1 cellular context compared by ENCODE assay signal in the genomic region with DNA sequence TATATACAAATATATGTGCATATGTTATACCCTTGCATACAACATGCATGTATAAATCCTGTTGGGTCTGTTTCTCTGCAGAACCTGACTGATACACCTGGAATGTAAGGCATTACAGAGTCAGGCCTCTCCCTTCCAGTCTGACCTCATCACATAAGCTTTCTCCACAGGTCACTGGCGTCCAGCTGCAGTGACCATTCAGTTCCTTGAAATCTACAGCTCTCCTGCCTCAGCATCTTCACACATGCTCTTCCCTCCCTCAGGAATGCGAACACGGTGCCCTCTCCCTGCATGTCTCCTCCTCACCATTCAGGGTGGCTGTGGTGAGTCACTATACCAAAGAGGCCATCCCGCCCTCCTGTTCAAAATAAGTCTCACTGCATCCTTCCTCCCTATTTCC.
TF ChIP-seq lines count a peak whose summit lies in the region.

No MANE protein-coding gene starts in this region.

TF ChIP-seq in IMR-90, 13 proteins besides CTCF, POLR2A, EP300 and RAD21 (continued from another document):
- no peak for TF ChIP-seq MAFK (IDR thresholded peaks at IDR 0.05; ENCODE audit: low read depth, low read length)
